1 cellular context compared by ENCODE assay signal in the genomic region with DNA sequence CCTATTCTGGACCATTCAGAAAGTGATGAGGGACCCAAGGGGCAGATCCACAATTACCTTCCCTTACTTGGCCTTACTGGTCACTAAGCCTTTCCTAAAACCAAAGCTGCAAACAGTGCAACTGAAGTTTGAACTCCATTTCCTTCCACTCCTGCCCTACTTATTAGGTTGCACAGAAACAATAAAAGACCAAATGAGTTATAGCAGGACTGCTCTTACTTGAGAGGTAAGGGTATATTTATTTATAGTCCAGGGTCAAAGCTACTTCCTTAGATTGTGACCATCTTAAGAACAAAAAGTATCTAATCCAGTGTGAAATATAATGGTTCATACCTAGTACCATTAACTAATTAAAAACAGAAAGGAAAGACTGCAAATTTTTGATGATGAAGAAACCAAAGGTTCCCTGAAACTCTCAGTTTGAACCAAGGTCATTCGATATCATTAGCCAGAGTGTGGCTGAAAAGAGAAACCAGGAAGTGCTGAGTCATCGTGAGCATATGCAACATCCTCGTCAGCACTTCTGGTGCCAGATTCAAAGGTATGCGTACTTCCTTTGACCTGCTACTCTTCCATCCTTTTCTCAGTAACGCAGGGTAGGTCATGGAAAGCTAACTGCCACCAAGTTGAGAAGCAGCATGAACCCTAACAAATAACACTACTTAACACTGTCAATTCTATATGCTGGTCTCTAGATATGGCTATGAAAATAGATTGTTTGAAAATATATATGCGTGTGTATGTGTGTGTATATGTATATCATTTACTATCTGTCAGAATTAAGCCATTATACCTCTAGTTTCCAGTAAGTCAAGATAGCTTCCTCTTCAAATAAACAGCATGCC.
TF ChIP-seq lines count a peak whose summit lies in the region.

No MANE protein-coding gene starts in this region.

TF ChIP-seq in HepG2, 621 proteins besides CTCF, POLR2A, EP300 and RAD21 (continued from another document and continues in another):
- TF ChIP-seq MED8 (CRISPR knock-in tag; IDR thresholded peaks at IDR 0.05; ENCODE audit: insufficient replicate concordance), result no peak
- TF ChIP-seq MED13 (CRISPR knock-in tag; IDR thresholded peaks at IDR 0.05), result no peak
- TF ChIP-seq ZNF567 (CRISPR knock-in tag; IDR thresholded peaks at IDR 0.05; ENCODE audit: borderline replicate concordance), result no peak
- TF ChIP-seq HDAC2 (CRISPR knock-in tag; IDR thresholded peaks at IDR 0.05), result peak; percentile 73
- 0 out of 2 replicates have a peak, but pooled peaks have one; percentile 61 for TF ChIP-seq ZFP1 (CRISPR knock-in tag; IDR thresholded peaks at IDR 0.05)
- TF ChIP-seq ZNF205 (CRISPR knock-in tag; IDR thresholded peaks at IDR 0.05), result peak; percentile 28; the same call in 1 of the 2 replicates
- TF ChIP-seq POLR2G (IDR thresholded peaks at IDR 0.05; ENCODE audit: low read depth, low read length), result 0 out of 2 replicates have a peak, but pooled peaks have one; percentile 13
- TF ChIP-seq, protein P1, sequence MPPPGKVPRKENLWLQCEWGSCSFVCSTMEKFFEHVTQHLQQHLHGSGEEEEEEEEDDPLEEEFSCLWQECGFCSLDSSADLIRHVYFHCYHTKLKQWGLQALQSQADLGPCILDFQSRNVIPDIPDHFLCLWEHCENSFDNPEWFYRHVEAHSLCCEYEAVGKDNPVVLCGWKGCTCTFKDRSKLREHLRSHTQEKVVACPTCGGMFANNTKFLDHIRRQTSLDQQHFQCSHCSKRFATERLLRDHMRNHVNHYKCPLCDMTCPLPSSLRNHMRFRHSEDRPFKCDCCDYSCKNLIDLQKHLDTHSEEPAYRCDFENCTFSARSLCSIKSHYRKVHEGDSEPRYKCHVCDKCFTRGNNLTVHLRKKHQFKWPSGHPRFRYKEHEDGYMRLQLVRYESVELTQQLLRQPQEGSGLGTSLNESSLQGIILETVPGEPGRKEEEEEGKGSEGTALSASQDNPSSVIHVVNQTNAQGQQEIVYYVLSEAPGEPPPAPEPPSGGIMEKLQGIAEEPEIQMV (CRISPR knock-in tag; IDR thresholded peaks at IDR 0.05; ENCODE audit: low read depth), result 0 out of 2 replicates have a peak, but pooled peaks have one; percentile 46
- peak; percentile 79 for TF ChIP-seq SALL1 (CRISPR knock-in tag; IDR thresholded peaks at IDR 0.05)
- 0 out of 2 replicates have a peak, but pooled peaks have one; percentile 51 for TF ChIP-seq ZNF761 (CRISPR knock-in tag; conservative IDR thresholded peaks at IDR 0.05)
- TF ChIP-seq ZNF350 (CRISPR knock-in tag; IDR thresholded peaks at IDR 0.05; ENCODE audit: borderline replicate concordance, low read depth), result no peak
- TF ChIP-seq ZMYM3 (CRISPR knock-in tag; IDR thresholded peaks at IDR 0.05), result no peak
- no peak for TF ChIP-seq ZNF605 (CRISPR knock-in tag; IDR thresholded peaks at IDR 0.05)
- TF ChIP-seq POGZ (CRISPR knock-in tag; IDR thresholded peaks at IDR 0.05), result peak; percentile 75
- TF ChIP-seq, protein P2, sequence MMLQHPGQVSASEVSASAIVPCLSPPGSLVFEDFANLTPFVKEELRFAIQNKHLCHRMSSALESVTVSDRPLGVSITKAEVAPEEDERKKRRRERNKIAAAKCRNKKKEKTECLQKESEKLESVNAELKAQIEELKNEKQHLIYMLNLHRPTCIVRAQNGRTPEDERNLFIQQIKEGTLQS (CRISPR knock-in tag; IDR thresholded peaks at IDR 0.05), result peak; percentile 91
- TF ChIP-seq KDM4B (CRISPR knock-in tag; IDR thresholded peaks at IDR 0.05), result peak; percentile 76; the same call in 1 of the 2 replicates
- TF ChIP-seq, protein P3, sequence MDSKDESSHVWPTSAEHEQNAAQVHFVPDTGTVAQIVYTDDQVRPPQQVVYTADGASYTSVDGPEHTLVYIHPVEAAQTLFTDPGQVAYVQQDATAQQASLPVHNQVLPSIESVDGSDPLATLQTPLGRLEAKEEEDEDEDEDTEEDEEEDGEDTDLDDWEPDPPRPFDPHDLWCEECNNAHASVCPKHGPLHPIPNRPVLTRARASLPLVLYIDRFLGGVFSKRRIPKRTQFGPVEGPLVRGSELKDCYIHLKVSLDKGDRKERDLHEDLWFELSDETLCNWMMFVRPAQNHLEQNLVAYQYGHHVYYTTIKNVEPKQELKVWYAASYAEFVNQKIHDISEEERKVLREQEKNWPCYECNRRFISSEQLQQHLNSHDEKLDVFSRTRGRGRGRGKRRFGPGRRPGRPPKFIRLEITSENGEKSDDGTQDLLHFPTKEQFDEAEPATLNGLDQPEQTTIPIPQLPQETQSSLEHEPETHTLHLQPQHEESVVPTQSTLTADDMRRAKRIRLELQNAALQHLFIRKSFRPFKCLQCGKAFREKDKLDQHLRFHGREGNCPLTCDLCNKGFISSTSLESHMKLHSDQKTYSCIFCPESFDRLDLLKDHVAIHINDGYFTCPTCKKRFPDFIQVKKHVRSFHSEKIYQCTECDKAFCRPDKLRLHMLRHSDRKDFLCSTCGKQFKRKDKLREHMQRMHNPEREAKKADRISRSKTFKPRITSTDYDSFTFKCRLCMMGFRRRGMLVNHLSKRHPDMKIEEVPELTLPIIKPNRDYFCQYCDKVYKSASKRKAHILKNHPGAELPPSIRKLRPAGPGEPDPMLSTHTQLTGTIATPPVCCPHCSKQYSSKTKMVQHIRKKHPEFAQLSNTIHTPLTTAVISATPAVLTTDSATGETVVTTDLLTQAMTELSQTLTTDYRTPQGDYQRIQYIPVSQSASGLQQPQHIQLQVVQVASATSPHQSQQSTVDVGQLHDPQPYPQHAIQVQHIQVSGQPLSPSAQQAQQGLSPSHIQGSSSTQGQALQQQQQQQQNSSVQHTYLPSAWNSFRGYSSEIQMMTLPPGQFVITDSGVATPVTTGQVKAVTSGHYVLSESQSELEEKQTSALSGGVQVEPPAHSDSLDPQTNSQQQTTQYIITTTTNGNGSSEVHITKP (CRISPR knock-in tag; IDR thresholded peaks at IDR 0.05; ENCODE audit: low read depth), result 0 out of 2 replicates have a peak, but pooled peaks have one; percentile 12
- no peak for TF ChIP-seq MTF1 (CRISPR knock-in tag; IDR thresholded peaks at IDR 0.05)
- TF ChIP-seq, protein P4, sequence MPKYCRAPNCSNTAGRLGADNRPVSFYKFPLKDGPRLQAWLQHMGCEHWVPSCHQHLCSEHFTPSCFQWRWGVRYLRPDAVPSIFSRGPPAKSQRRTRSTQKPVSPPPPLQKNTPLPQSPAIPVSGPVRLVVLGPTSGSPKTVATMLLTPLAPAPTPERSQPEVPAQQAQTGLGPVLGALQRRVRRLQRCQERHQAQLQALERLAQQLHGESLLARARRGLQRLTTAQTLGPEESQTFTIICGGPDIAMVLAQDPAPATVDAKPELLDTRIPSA (CRISPR knock-in tag; IDR thresholded peaks at IDR 0.05; ENCODE audit: borderline replicate concordance), result no peak
- peak; percentile 62; the same call in 1 of the 2 replicates for TF ChIP-seq ZNF652 (CRISPR knock-in tag; IDR thresholded peaks at IDR 0.05; ENCODE audit: borderline replicate concordance, low read depth)
- TF ChIP-seq, protein P5, sequence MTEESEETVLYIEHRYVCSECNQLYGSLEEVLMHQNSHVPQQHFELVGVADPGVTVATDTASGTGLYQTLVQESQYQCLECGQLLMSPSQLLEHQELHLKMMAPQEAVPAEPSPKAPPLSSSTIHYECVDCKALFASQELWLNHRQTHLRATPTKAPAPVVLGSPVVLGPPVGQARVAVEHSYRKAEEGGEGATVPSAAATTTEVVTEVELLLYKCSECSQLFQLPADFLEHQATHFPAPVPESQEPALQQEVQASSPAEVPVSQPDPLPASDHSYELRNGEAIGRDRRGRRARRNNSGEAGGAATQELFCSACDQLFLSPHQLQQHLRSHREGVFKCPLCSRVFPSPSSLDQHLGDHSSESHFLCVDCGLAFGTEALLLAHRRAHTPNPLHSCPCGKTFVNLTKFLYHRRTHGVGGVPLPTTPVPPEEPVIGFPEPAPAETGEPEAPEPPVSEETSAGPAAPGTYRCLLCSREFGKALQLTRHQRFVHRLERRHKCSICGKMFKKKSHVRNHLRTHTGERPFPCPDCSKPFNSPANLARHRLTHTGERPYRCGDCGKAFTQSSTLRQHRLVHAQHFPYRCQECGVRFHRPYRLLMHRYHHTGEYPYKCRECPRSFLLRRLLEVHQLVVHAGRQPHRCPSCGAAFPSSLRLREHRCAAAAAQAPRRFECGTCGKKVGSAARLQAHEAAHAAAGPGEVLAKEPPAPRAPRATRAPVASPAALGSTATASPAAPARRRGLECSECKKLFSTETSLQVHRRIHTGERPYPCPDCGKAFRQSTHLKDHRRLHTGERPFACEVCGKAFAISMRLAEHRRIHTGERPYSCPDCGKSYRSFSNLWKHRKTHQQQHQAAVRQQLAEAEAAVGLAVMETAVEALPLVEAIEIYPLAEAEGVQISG (CRISPR knock-in tag; IDR thresholded peaks at IDR 0.05), result 0 out of 2 replicates have a peak, but pooled peaks have one; percentile 28
- TF ChIP-seq NR2F6 (IDR thresholded peaks at IDR 0.05), result peak; percentile 49
- peak; percentile 67 for TF ChIP-seq NR2F6 (CRISPR knock-in tag; IDR thresholded peaks at IDR 0.05)
- TF ChIP-seq MEIS1 (CRISPR knock-in tag; IDR thresholded peaks at IDR 0.05; ENCODE audit: borderline replicate concordance), result no peak
- TF ChIP-seq KLF11 (CRISPR knock-in tag; IDR thresholded peaks at IDR 0.05), result no peak
- peak; percentile 39; the same call in 1 of the 2 replicates for TF ChIP-seq FOXK1 (CRISPR knock-in tag; IDR thresholded peaks at IDR 0.05; ENCODE audit: borderline replicate concordance, low read depth)
- TF ChIP-seq SMARCC2 (IDR thresholded peaks at IDR 0.05), result no peak
- TF ChIP-seq IRF2 (CRISPR knock-in tag; IDR thresholded peaks at IDR 0.05), result peak; percentile 89
- TF ChIP-seq, protein P6, sequence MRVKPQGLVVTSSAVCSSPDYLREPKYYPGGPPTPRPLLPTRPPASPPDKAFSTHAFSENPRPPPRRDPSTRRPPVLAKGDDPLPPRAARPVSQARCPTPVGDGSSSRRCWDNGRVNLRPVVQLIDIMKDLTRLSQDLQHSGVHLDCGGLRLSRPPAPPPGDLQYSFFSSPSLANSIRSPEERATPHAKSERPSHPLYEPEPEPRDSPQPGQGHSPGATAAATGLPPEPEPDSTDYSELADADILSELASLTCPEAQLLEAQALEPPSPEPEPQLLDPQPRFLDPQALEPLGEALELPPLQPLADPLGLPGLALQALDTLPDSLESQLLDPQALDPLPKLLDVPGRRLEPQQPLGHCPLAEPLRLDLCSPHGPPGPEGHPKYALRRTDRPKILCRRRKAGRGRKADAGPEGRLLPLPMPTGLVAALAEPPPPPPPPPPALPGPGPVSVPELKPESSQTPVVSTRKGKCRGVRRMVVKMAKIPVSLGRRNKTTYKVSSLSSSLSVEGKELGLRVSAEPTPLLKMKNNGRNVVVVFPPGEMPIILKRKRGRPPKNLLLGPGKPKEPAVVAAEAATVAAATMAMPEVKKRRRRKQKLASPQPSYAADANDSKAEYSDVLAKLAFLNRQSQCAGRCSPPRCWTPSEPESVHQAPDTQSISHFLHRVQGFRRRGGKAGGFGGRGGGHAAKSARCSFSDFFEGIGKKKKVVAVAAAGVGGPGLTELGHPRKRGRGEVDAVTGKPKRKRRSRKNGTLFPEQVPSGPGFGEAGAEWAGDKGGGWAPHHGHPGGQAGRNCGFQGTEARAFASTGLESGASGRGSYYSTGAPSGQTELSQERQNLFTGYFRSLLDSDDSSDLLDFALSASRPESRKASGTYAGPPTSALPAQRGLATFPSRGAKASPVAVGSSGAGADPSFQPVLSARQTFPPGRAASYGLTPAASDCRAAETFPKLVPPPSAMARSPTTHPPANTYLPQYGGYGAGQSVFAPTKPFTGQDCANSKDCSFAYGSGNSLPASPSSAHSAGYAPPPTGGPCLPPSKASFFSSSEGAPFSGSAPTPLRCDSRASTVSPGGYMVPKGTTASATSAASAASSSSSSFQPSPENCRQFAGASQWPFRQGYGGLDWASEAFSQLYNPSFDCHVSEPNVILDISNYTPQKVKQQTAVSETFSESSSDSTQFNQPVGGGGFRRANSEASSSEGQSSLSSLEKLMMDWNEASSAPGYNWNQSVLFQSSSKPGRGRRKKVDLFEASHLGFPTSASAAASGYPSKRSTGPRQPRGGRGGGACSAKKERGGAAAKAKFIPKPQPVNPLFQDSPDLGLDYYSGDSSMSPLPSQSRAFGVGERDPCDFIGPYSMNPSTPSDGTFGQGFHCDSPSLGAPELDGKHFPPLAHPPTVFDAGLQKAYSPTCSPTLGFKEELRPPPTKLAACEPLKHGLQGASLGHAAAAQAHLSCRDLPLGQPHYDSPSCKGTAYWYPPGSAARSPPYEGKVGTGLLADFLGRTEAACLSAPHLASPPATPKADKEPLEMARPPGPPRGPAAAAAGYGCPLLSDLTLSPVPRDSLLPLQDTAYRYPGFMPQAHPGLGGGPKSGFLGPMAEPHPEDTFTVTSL (CRISPR knock-in tag; IDR thresholded peaks at IDR 0.05; ENCODE audit: borderline replicate concordance), result peak; percentile 17; the same call in 1 of the 2 replicates
- no peak for TF ChIP-seq ZNF460 (CRISPR knock-in tag; IDR thresholded peaks at IDR 0.05; ENCODE audit: borderline replicate concordance)
- TF ChIP-seq FOXA3 (CRISPR knock-in tag; IDR thresholded peaks at IDR 0.05), result peak; percentile 70
- TF ChIP-seq, protein P7, sequence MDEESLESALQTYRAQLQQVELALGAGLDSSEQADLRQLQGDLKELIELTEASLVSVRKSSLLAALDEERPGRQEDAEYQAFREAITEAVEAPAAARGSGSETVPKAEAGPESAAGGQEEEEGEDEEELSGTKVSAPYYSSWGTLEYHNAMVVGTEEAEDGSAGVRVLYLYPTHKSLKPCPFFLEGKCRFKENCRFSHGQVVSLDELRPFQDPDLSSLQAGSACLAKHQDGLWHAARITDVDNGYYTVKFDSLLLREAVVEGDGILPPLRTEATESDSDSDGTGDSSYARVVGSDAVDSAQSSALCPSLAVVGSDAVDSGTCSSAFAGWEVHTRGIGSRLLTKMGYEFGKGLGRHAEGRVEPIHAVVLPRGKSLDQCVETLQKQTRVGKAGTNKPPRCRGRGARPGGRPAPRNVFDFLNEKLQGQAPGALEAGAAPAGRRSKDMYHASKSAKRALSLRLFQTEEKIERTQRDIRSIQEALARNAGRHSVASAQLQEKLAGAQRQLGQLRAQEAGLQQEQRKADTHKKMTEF (CRISPR knock-in tag; IDR thresholded peaks at IDR 0.05), result peak; percentile 65; the same call in 1 of the 2 replicates
- TF ChIP-seq, protein P8, sequence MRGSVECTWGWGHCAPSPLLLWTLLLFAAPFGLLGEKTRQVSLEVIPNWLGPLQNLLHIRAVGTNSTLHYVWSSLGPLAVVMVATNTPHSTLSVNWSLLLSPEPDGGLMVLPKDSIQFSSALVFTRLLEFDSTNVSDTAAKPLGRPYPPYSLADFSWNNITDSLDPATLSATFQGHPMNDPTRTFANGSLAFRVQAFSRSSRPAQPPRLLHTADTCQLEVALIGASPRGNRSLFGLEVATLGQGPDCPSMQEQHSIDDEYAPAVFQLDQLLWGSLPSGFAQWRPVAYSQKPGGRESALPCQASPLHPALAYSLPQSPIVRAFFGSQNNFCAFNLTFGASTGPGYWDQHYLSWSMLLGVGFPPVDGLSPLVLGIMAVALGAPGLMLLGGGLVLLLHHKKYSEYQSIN (CRISPR knock-in tag; IDR thresholded peaks at IDR 0.05; ENCODE audit: borderline replicate concordance), result no peak
- TF ChIP-seq MBD4 (IDR thresholded peaks at IDR 0.05; ENCODE audit: borderline replicate concordance, low read length), result peak; percentile 47; the same call in 1 of the 2 replicates
- peak; percentile 76; the same call in 1 of the 2 replicates for TF ChIP-seq ZNF614 (CRISPR knock-in tag; IDR thresholded peaks at IDR 0.05; ENCODE audit: borderline replicate concordance)
- TF ChIP-seq, protein P9, sequence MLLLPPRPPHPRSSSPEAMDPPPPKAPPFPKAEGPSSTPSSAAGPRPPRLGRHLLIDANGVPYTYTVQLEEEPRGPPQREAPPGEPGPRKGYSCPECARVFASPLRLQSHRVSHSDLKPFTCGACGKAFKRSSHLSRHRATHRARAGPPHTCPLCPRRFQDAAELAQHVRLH (CRISPR knock-in tag; IDR thresholded peaks at IDR 0.05; ENCODE audit: borderline replicate concordance, low read depth), result peak; percentile 75
- no peak for TF ChIP-seq ZNF20 (CRISPR knock-in tag; IDR thresholded peaks at IDR 0.05)
- TF ChIP-seq ZNF124 (CRISPR knock-in tag; IDR thresholded peaks at IDR 0.05), result peak; percentile 44; the same call in 1 of the 2 replicates
- peak; percentile 56; the same call in 1 of the 2 replicates for TF ChIP-seq CEBPB (IDR thresholded peaks at IDR 0.05; ENCODE audit: borderline replicate concordance, low read depth, low read length)
- TF ChIP-seq ERF (CRISPR knock-in tag; IDR thresholded peaks at IDR 0.05), result peak; percentile 54; the same call in 1 of the 2 replicates
